In the genomic region with DNA sequence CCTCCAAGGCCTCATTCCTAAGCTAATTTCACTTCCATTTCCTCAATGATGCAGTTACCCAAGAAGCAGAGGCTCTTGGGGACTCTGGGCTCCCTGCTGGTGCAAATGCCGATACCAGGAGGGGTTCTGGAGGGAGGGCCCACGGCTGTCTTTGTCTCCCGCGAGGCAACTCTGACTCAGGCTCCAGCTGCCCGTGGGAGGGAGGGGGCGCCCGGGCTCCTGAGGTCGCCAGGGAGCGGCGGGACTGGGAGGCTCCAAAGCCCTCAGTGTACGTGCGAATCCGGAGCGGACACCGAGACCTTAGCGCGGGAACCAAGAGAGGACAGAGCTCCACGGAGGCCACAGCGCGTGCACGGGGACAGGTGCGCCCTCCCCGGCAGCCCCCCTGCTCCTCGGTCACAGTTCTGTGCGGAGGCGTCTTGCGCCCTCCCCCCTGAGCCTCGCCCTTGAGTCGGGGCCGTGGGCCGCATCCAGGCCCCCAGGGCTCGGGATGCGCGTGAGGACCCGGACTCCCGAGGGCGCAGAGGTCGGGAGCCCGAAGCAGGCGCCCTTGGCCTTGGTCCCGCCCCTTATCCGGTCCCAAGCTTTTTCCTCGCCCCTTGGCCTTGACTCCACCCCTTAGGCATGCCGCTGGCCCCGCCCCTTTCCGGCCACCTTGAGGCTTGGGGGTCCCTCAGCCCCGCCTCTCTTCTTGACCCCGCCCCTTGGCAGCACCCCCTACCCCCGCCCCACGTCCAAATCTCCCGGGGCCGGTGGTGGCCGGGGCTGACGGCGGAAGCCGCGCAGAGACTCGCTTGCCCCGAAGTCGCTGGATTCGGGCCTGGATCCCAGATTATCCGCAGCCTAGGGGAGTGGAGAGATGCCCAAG, we compare ENCODE assay signal across 7 cellular contexts. TPM values are rescaled to one million over a fixed set of nuclear protein-coding genes. Genes with fewer than 3 reads are reported as not detected.
DNase-seq lines count a peak whose midpoint lies in the region; ATAC-seq and TF ChIP-seq lines count a peak whose summit lies in the region.

No MANE protein-coding gene starts in this region.

- H2AFZ ChIP-seq in HCT116 (ENCODE audit: low read depth, low read length, poor library complexity, severe bottlenecking): no peak overlapping the region

- H3K79me2 ChIP-seq in HCT116 (ENCODE audit: insufficient read depth, low read length): no peaks in the 10 kb centered on the region

- no peaks in the 10 kb centered on the region for H3K36me3 Mint-ChIP-seq in brain

- RAD21 ChIA-PET in HCT116 (lab: Charles Lee; ENCODE audit: low non-redundant PET in 1 of 2, low total read pairs in 2 of 2, uncharacterized antibody in 2 of 2, unreplicated experiment in 2 of 2): no interaction called here

- H3K4me3 ChIP-seq in HCT116 (replicated peaks in 1 of 2; ENCODE audit: low read depth in 1 of 2, low read length in 2 of 2): no peak overlapping the region
- H3K4me3 ChIP-seq in Panc1 (ENCODE audit: low read depth in 2 of 2, low read length in 2 of 2): peak overlapping the region; percentile 37 to 53

- H3K27me3 ChIP-seq in HCT116 (ENCODE audit: insufficient read depth, low read length) (no peaks in the 10 kb centered on the region), Panc1 (ENCODE audit: control insufficient read depth, insufficient read depth, low read length) (no peaks in the 10 kb centered on the region)

- H3K27ac ChIP-seq in HCT116 (ENCODE audit: low read depth, low read length) (peak overlapping the region; percentile 9; the same call in 1 of the 2 replicates), Panc1 (ENCODE audit: low read length) (no peak overlapping the region)

- peak overlapping the region in 3 of 5 experiments; percentile 37 to 55 (median 50) for H3K4me3 Mint-ChIP-seq in brain

- peaks cover 21% of the 10 kb centered on the region for H3K4me1 Mint-ChIP-seq in brain

- CTCF ChIA-PET in HCT116 (lab: Charles Lee): no interaction called here
- CTCF ChIA-PET in Panc1 (lab: Charles Lee): no interaction called here

- H3K27ac Mint-ChIP-seq in brain: no peak overlapping the region

- peaks cover 55% of the 10 kb centered on the region for H3K27me3 Mint-ChIP-seq in brain

- POLR2A ChIA-PET in HCT116 (lab: Charles Lee): no interaction called here
- POLR2A ChIA-PET in Panc1 (lab: Charles Lee): no interaction called here

- in situ Hi-C loops in Panc1 (cut with HindIII; ENCODE audit: low pct_unique_long_range_greater_than_20kb, low sequenced_read_pairs): no loop called here

- BruUV-seq in HCT116 (replicated peaks; lab: Mats Ljungman, UMichigan) (no TSS peak), Panc1 (replicated peaks; lab: Mats Ljungman, UMichigan) (no TSS peak)

- TF ChIP-seq CTCF in HCT116 (IDR thresholded peaks at IDR 0.05 in 2 of 3, conservative IDR thresholded peaks at IDR 0.05 in 1 of 3; ENCODE audit: borderline replicate concordance in 1 of 3, insufficient read depth in 1 of 3, low read depth in 2 of 3, low read length in 2 of 3) (no peak), Panc1 (IDR thresholded peaks at IDR 0.05) (no peak), brain (conservative IDR thresholded peaks at IDR 0.05) (no peak)

- H3K4me2 ChIP-seq in HCT116 (ENCODE audit: low read length): no peak overlapping the region

- no peaks in the 10 kb centered on the region for H3K36me3 ChIP-seq in HCT116 (ENCODE audit: control insufficient read depth in 1 of 2, insufficient read depth in 2 of 2, low read length in 2 of 2)
- H3K36me3 ChIP-seq in Panc1 (ENCODE audit: control insufficient read depth, insufficient read depth, low read length): no peaks in the 10 kb centered on the region

- TF ChIP-seq POLR2A in GM15510 (IDR thresholded peaks at IDR 0.05; ENCODE audit: borderline replicate concordance, extremely low read depth, insufficient read length) (peak; percentile 75), HCT116 (IDR thresholded peaks at IDR 0.05; ENCODE audit: borderline replicate concordance, extremely low read depth, insufficient read depth, insufficient read length) (no peak)

- H4K20me1 ChIP-seq in HCT116 (ENCODE audit: insufficient read depth): no peaks in the 10 kb centered on the region

- H3K4me1 ChIP-seq in HCT116 (ENCODE audit: control insufficient read depth in 1 of 2, insufficient read depth in 2 of 2, low read length in 2 of 2): peaks cover 10 to 26% of the 10 kb centered on the region in 2 experiments
- no peaks in the 10 kb centered on the region; the same call in 1 of the 2 replicates for H3K4me1 ChIP-seq in Panc1 (ENCODE audit: control insufficient read depth, insufficient read depth, low read length)

- no peaks in the 10 kb centered on the region for H3K9me2 ChIP-seq in HCT116 (ENCODE audit: insufficient read depth)

- H3K9ac ChIP-seq in HCT116 (ENCODE audit: low read length): no peak overlapping the region

- H3K9me3 ChIP-seq in HCT116 (ENCODE audit: control insufficient read depth in 1 of 2, insufficient read depth in 1 of 2, low read depth in 1 of 2, low read length in 2 of 2): no peaks in the 10 kb centered on the region
- no peaks in the 10 kb centered on the region for H3K9me3 ChIP-seq in Panc1 (ENCODE audit: control insufficient read depth, insufficient read depth, low read depth, low read length)

- intact Hi-C loops in HCT116 (cut with micrococcal nuclease) (no loop called here), Panc1 (cut with micrococcal nuclease; ENCODE audit: unreplicated experiment) (no loop called here)

- ATAC-seq in HCT116 (peak; percentile 45; the same call in 1 of the 2 replicates), Panc1 (peak; percentile 75)

- TF ChIP-seq RAD21 in HCT116 (IDR thresholded peaks at IDR 0.05; ENCODE audit: low read depth): no peak

- DNase-seq in HCT116 (ENCODE audit: low read depth, low spot score): no peak
- DNase-seq in Panc1 (ENCODE audit: low read depth, low spot score): no peak
- DNase-seq in kidney tubule cell (ENCODE audit: low spot score): peak; percentile 40
- peak; percentile 34 to 52 for DNase-seq in stimulated activated CD8-positive, alpha-beta memory T cell treated with anti-CD3 and anti-CD28 coated beads, Interleukin-7, amount 100 ng/mL, for 4 hours (ENCODE audit: low read depth in 2 of 2)
- DNase-seq in HT-29 (ENCODE audit: low spot score): no peak

- H3K9me3 Mint-ChIP-seq in brain: peaks cover 0 to 4% (median 0%) of the 10 kb centered on the region in 5 experiments

TF ChIP-seq in HCT116, 20 proteins besides CTCF, POLR2A, EP300 and RAD21:
- no peak for TF ChIP-seq POLR2AphosphoS5 (IDR thresholded peaks at IDR 0.05; ENCODE audit: low read depth, low read length)
- TF ChIP-seq SRF (IDR thresholded peaks at IDR 0.05; ENCODE audit: low read depth): no peak
- TF ChIP-seq ELF1 (IDR thresholded peaks at IDR 0.05; ENCODE audit: borderline replicate concordance, low read depth): no peak
- no peak for TF ChIP-seq EGR1 (IDR thresholded peaks at IDR 0.05; ENCODE audit: low read depth)
- TF ChIP-seq CBX3 (IDR thresholded peaks at IDR 0.05; ENCODE audit: low read depth): no peak
- TF ChIP-seq MAX (IDR thresholded peaks at IDR 0.05): no peak
- no peak for TF ChIP-seq EZH2 (IDR thresholded peaks at IDR 0.05)
- no peak for TF ChIP-seq EZH2phosphoT487 (IDR thresholded peaks at IDR 0.05; ENCODE audit: borderline replicate concordance)
- no peak for TF ChIP-seq YY1 (IDR thresholded peaks at IDR 0.05; ENCODE audit: extremely low read depth, insufficient replicate concordance, low read depth, low read length)

RNA-seq across cellular contexts. Expression of gene SHISA8, which starts 4.7 kb away (rescaled TPM):
- total RNA-seq in HCT116 (2021; ENCODE audit: unreplicated experiment) (13.9 TPM), Panc1 (2021; ENCODE audit: unreplicated experiment) (0.62 TPM)
- polyA plus RNA-seq in HCT116 (2012): 4.5 and 6.2 TPM in 2 replicates
- not detected for polyA plus RNA-seq in Panc1 (2012; ENCODE audit: insufficient read length)
- 4.1 TPM for polyA plus RNA-seq in brain (ENCODE audit: insufficient read depth, low read depth, low replicate concordance)
- total RNA-seq in HT-29 (2014; rRNA removed; shearing (Covaris generic)): not detected in 2 replicates

RNA-seq across cellular contexts. Expression of gene TNFRSF13C, which starts 7.0 kb away (rescaled TPM):
- total RNA-seq in HCT116 (2021; ENCODE audit: unreplicated experiment): 3.7 TPM
- 1.1 and 1.8 TPM in 2 replicates for polyA plus RNA-seq in HCT116 (2012)
- 1.0 TPM for total RNA-seq in Panc1 (2021; ENCODE audit: unreplicated experiment)
- 0.18 TPM for polyA plus RNA-seq in Panc1 (2012; ENCODE audit: insufficient read length)
- 1.4 TPM for polyA plus RNA-seq in brain (ENCODE audit: insufficient read depth, low read depth, low replicate concordance)
- 0.08 and 0.51 TPM in 2 replicates for total RNA-seq in HT-29 (2014; rRNA removed; shearing (Covaris generic))

RNA-seq across cellular contexts. Expression of gene CENPM, which starts 27.4 kb away (rescaled TPM):
- total RNA-seq in HCT116 (2021; ENCODE audit: unreplicated experiment) (44.7 TPM), Panc1 (2021; ENCODE audit: unreplicated experiment) (39.8 TPM)
- 43.0 and 61.7 TPM in 2 replicates for polyA plus RNA-seq in HCT116 (2012)
- 25.3 TPM for polyA plus RNA-seq in Panc1 (2012; ENCODE audit: insufficient read length)
- polyA plus RNA-seq in brain (ENCODE audit: insufficient read depth, low read depth, low replicate concordance): 40.5 TPM
- total RNA-seq in HT-29 (2014; rRNA removed; shearing (Covaris generic)): 130 and 140 TPM in 2 replicates

RNA-seq across cellular contexts. Expression of gene SEPTIN3, which starts 49.7 kb away (rescaled TPM):
- 9.3 TPM for total RNA-seq in HCT116 (2021; ENCODE audit: unreplicated experiment)
- polyA plus RNA-seq in HCT116 (2012): 8.4 and 12.1 TPM in 2 replicates
- 3.9 TPM for total RNA-seq in Panc1 (2021; ENCODE audit: unreplicated experiment)
- 3.9 TPM for polyA plus RNA-seq in Panc1 (2012; ENCODE audit: insufficient read length)
- polyA plus RNA-seq in brain (ENCODE audit: insufficient read depth, low read depth, low replicate concordance): 289 TPM
- total RNA-seq in HT-29 (2014; rRNA removed; shearing (Covaris generic)): 0.03 TPM in 1 of 2 replicates, not detected in the other

Comparison
In these comparisons a context has a peak if more than half of its experiments do, and no peak if none do; other contexts are left out.
1. DNase-seq: peak in kidney tubule cell (single experiment) and stimulated activated CD8-positive, alpha-beta memory T cell treated with anti-CD3 and anti-CD28 coated beads, Interleukin-7, amount 100 ng/mL, for 4 hours (2 of 2); none in HCT116 (single experiment), Panc1 (single experiment) and HT-29 (single experiment).
2. H3K4me3 ChIP-seq: peak in Panc1 (2 of 2); none in HCT116 (0 of 2).